ENCODE assay signal across 17 cellular contexts in the genomic region with DNA sequence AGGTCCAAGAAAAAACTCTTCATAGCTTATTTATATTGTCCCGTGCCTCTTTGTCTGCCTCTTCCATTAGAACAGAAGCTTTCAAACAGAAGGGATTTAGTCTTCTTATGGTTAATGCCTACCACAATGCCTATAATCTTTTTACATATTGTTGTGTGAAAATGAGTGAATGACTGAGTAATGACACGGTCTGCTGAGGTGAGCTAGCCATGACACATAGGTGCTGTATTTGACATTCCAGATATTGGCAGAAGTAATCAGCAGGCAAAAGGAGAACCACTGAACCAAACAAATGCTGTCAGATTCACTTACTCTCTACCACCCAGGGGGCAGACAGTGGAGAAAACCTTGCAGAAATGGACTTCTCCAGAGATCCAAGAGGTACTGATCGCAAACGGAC.
"Had no signal": no experiment of that assay in that cellular context is flagged by ENCODE, and none has a peak within 500 bp of the region (broad histone marks: within the 10 kb centered on the region; RNA-seq: fewer than 3 reads in every experiment).

No MANE protein-coding gene starts in this region.

- DNase-seq: activated CD4-positive, alpha-beta T cell treated with anti-CD3 and anti-CD28 coated beads for 1 hour; activated effector memory CD4-positive, alpha-beta T cell treated with anti-CD3 and anti-CD28 coated beads, Interleukin-2, amount 50 U/mL, for 16 hours; activated naive CD4-positive, alpha-beta T cell treated with anti-CD3 and anti-CD28 coated beads, Interleukin-2, amount 50 U/mL, for 16 hours; activated T-cell treated with anti-CD3 and anti-CD28 coated beads, Interleukin-2, amount 50 U/mL, for 72 hours; cerebellar nuclear complex; cortex of kidney; esophagus squamous epithelium; nephron progenitor cell; nucleus accumbens; sigmoid colon; stimulated activated naive B cell treated with anti-CD40 and anti-IgM and Interleukin-4, amounts not matched to agents 10 μg/mL and 1 μg/mL and 100 μg/mL, for 72 hours; T-helper 17 cell; thyroid gland; WERI-Rb-1 had no signal

- FAIRE-seq: endometrium had no signal

- H3K27me3 ChIP-seq: ascending aorta, sigmoid colon, thyroid gland had no signal

- ATAC-seq: activated T-cell treated with anti-CD3 and anti-CD28 coated beads, Interleukin-2, amount 50 U/mL, for 72 hours; stimulated activated naive B cell treated with anti-CD40 and anti-IgM and Interleukin-4, amounts not matched to agents 10 μg/mL and 1 μg/mL and 100 μg/mL, for 72 hours; T-helper 17 cell had no signal

- H3K27ac ChIP-seq: ascending aorta, esophagus squamous epithelium, sigmoid colon, thyroid gland, WERI-Rb-1 had no signal

- H3K9me3 ChIP-seq: ascending aorta, esophagus squamous epithelium, sigmoid colon, thyroid gland had no signal

- H3K4me3 ChIP-seq: ascending aorta, esophagus squamous epithelium, lung, sigmoid colon, thyroid gland had no signal

- H3K4me1 ChIP-seq: ascending aorta, sigmoid colon, thyroid gland had no signal

- H3K36me3 ChIP-seq: ascending aorta, esophagus squamous epithelium, sigmoid colon, thyroid gland, WERI-Rb-1 had no signal
